17 cellular contexts compared by ENCODE assay signal in the genomic region with DNA sequence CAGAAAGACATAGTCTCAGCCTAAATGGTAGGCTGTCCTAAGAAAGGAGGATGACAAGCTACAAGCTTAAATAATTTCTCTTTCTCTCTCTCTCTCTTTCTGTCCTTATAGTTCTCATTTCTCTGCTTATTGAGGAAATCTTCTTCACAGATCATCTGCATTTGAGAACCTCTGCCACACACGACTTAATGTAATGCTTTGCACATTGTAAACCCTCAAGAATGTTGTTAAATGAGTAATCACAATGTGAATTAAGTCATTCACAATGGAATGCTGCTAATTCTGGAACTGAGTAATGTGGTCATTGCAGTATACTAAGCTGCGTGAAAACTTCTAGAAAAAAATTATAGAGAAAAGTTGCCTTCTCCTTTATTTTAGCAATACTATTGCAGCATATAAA.
DNase-seq lines count a peak whose midpoint lies in the region; ATAC-seq and TF ChIP-seq lines count a peak whose summit lies in the region.
"Had no signal": no experiment of that assay in that cellular context is flagged by ENCODE, and none has a peak within 500 bp of the region (broad histone marks: within the 10 kb centered on the region; RNA-seq: fewer than 3 reads in every experiment).

No MANE protein-coding gene starts in this region.

- peaks cover 2% of the 10 kb centered on the region for H3K36me3 Mint-ChIP-seq in chondrocyte (ENCODE audit: low read depth)
- H3K36me3 Mint-ChIP-seq in CD4-positive, alpha-beta T cell (ENCODE audit: low read depth): no peaks in the 10 kb centered on the region
- H3K36me3 Mint-ChIP-seq: CD8-positive, alpha-beta T cell had no signal

- no peak for TF ChIP-seq POLR2A in tibial nerve (IDR thresholded peaks at IDR 0.05)

- H2BK5ac ChIP-seq in mesendoderm (ENCODE audit: low read length): no peak overlapping the region

- H3K4me1 Mint-ChIP-seq in chondrocyte (ENCODE audit: low read depth): peaks cover 23% of the 10 kb centered on the region
- no peaks in the 10 kb centered on the region for H3K4me1 Mint-ChIP-seq in CD4-positive, alpha-beta T cell (ENCODE audit: low read depth)

- H3K4me1 ChIP-seq in mesendoderm (ENCODE audit: control insufficient read depth, low read depth, low read length): no peaks in the 10 kb centered on the region
- H3K4me1 ChIP-seq in tibial nerve: no peaks in the 10 kb centered on the region

- H3K9ac ChIP-seq in mesendoderm (ENCODE audit: low read length): no peak overlapping the region
- H3K9ac ChIP-seq: KMS-11 had no signal

- no peak overlapping the region for H3K27ac ChIP-seq in mesendoderm (ENCODE audit: low read depth, low read length)
- H3K27ac ChIP-seq in CD4-positive, alpha-beta T cell (ENCODE audit: low read depth, low read length): no peak overlapping the region
- peak overlapping the region in 2 of 4 donors; percentile 37 to 43 for H3K27ac ChIP-seq in tibial nerve
- H3K27ac ChIP-seq: KMS-11 had no signal

- POLR2A ChIA-PET in CD4-positive, alpha-beta T cell (lab: Charles Lee): no interaction called here

- no peak overlapping the region for H3K4ac ChIP-seq in mesendoderm (ENCODE audit: low read depth, low read length)

- H3K27me3 ChIP-seq in mesendoderm (ENCODE audit: insufficient read depth, low read length, poor library complexity) (no peaks in the 10 kb centered on the region), tibial nerve (no peaks in the 10 kb centered on the region)
- no peaks in the 10 kb centered on the region for H3K27me3 ChIP-seq in CD4-positive, alpha-beta T cell (ENCODE audit: control insufficient read depth, insufficient read depth, low read length)

- WGBS in mesendoderm (ENCODE audit: extremely low coverage, insufficient coverage, low lambda C conversion rate): no CpG with 5 or more reads among the region's 2 CpGs
- WGBS in tibial nerve, 2 donors: 16 to 20% methylated on average over 2 of the region's 2 CpGs

- H3K27ac Mint-ChIP-seq in chondrocyte (ENCODE audit: unreplicated experiment): peak overlapping the region; percentile 74
- H3K27ac Mint-ChIP-seq in CD4-positive, alpha-beta T cell: no peak overlapping the region
- H3K27ac Mint-ChIP-seq: CD8-positive, alpha-beta T cell had no signal

- no peak overlapping the region for H4K5ac ChIP-seq in mesendoderm (ENCODE audit: low read length)

- H3K9me3 ChIP-seq in CD4-positive, alpha-beta T cell (ENCODE audit: control insufficient read depth, low read length): no peaks in the 10 kb centered on the region
- no peaks in the 10 kb centered on the region for H3K9me3 ChIP-seq in tibial nerve
- H3K9me3 ChIP-seq: HAP-1 had no signal

- H3K18ac ChIP-seq in mesendoderm (ENCODE audit: low read length): no peak overlapping the region

- no peaks in the 10 kb centered on the region for H3K79me1 ChIP-seq in mesendoderm (ENCODE audit: low read length)

- intact Hi-C loops in CD4-positive, alpha-beta T cell (cut with DNase I, micrococcal nuclease): no loop called here

- H3K4me2 ChIP-seq in mesendoderm (ENCODE audit: low read length): no peak overlapping the region
- H3K4me2 ChIP-seq: KMS-11 had no signal

- ATAC-seq in CD4-positive, alpha-beta T cell (ENCODE audit: poor library complexity): no peak
- ATAC-seq in HG03460 (IDR thresholded peaks at IDR 0.05; ENCODE audit: unreplicated experiment): no peak
- ATAC-seq: CD8-positive, alpha-beta T cell; PC-3 had no signal

- no peaks in the 10 kb centered on the region for H3K27me3 Mint-ChIP-seq in chondrocyte (ENCODE audit: low read depth)
- H3K27me3 Mint-ChIP-seq in CD4-positive, alpha-beta T cell: no peaks in the 10 kb centered on the region

- DNase-seq in DMS53 (lab: John Stamatoyannopoulos, UW): peak; percentile 25
- peak; percentile 62 for DNase-seq in M059J (ENCODE audit: low read depth)
- DNase-seq in chondrocyte (ENCODE audit: low spot score): no peak
- DNase-seq in mesendoderm: peak; percentile 72
- DNase-seq in GM19238 (ENCODE audit: insufficient read length, low spot score): no peak
- no peak for DNase-seq in CD4-positive, alpha-beta T cell
- DNase-seq in tibial nerve (ENCODE audit: low spot score in 2 of 2): no peak
- DNase-seq: activated CD4-positive, alpha-beta T cell treated with anti-CD3 and anti-CD28 coated beads, Interleukin-2, amount 50 U/mL, for 48 hours; activated effector memory CD4-positive, alpha-beta T cell treated with Interleukin-2 at 50 U/mL for 16 hours; CD8-positive, alpha-beta T cell; NCI-H2081 treated with DMSO at 0.1 percent for 48 hours; PC-3; stimulated activated CD4-positive, alpha-beta T cell treated with anti-CD3 and anti-CD28 coated beads, Interleukin-2, amount 100 ng/mL, for 24 hours; stimulated activated naive CD4-positive, alpha-beta T cell had no signal

- no peak overlapping the region for H3K56ac ChIP-seq in mesendoderm (ENCODE audit: low read length)

- no peak overlapping the region for H3K4me3 ChIP-seq in mesendoderm (ENCODE audit: low read length)
- no peak overlapping the region for H3K4me3 ChIP-seq in tibial nerve
- H3K4me3 ChIP-seq: HAP-1 had no signal

- TF ChIP-seq EP300 in tibial nerve (IDR thresholded peaks at IDR 0.05): no peak

- no peak overlapping the region for H2AK5ac ChIP-seq in mesendoderm (ENCODE audit: low read length)

- CTCF ChIA-PET in CD4-positive, alpha-beta T cell (lab: Charles Lee): no interaction called here

- H3K36me3 ChIP-seq in mesendoderm (ENCODE audit: control insufficient read depth, insufficient read depth, low read length) (no peaks in the 10 kb centered on the region), tibial nerve (no peaks in the 10 kb centered on the region)
- H3K36me3 ChIP-seq: HAP-1 had no signal

- H3K23ac ChIP-seq in mesendoderm (ENCODE audit: low read length): no peak overlapping the region

- H3K79me2 ChIP-seq in mesendoderm (ENCODE audit: control insufficient read depth, insufficient read depth, low read length): no peaks in the 10 kb centered on the region

- no peak overlapping the region for H4K8ac ChIP-seq in mesendoderm (ENCODE audit: low read depth, low read length)

- H2BK15ac ChIP-seq in mesendoderm (replicated peaks; ENCODE audit: low read depth): no peak overlapping the region

- H3K4me3 Mint-ChIP-seq in chondrocyte (ENCODE audit: unreplicated experiment): no peak overlapping the region
- no peak overlapping the region for H3K4me3 Mint-ChIP-seq in CD4-positive, alpha-beta T cell
- H3K4me3 Mint-ChIP-seq: CD8-positive, alpha-beta T cell had no signal

- TF ChIP-seq CTCF in chondrocyte (IDR thresholded peaks at IDR 0.05) (no peak), tibial nerve (IDR thresholded peaks at IDR 0.05) (no peak)
- no peak for TF ChIP-seq CTCF in CD4-positive, alpha-beta T cell (IDR thresholded peaks at IDR 0.05)

- H2BK120ac ChIP-seq in mesendoderm (ENCODE audit: low read depth, low read length): no peak overlapping the region

- peaks cover 19% of the 10 kb centered on the region for H3K9me3 Mint-ChIP-seq in chondrocyte (ENCODE audit: low read depth)
- H3K9me3 Mint-ChIP-seq in CD4-positive, alpha-beta T cell: no peaks in the 10 kb centered on the region
- H3K9me3 Mint-ChIP-seq: CD8-positive, alpha-beta T cell had no signal

Comparison
In these comparisons a context has a peak if more than half of its experiments do, and no peak if none do; other contexts are left out.
1. DNase-seq: peak in DMS53 (single experiment), M059J (single experiment) and mesendoderm (single experiment); none in chondrocyte (single experiment), GM19238 (single experiment), CD4-positive, alpha-beta T cell (0 of 10) and tibial nerve (0 of 2).